ENCODE assay signal across 1 cellular context in the genomic region with DNA sequence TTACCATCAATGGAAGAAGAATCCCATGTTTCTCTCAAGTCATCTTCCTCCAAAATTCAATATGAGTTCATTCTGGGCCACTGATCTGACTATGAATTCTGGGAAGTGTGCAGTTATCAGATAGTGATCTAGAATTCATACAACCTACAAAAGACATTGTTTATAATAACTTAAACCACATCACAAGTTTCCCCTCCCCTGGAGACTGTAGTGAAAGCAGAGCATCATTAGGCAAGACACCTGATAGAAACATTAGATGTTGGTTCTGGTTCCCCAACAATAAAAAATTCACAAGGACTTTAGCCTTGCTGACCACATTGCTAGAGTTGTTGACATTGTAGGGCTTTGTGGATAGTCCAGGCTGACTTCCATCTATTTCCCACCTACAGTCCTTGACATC.
TF ChIP-seq lines count a peak whose summit lies in the region.

No MANE protein-coding gene starts in this region.

TF ChIP-seq in IMR-90, 13 proteins besides CTCF, POLR2A, EP300 and RAD21 (continued from another document):
- TF ChIP-seq SMC3 (IDR thresholded peaks at IDR 0.05; ENCODE audit: low read depth, low read length) (no peak), USF2 (IDR thresholded peaks at IDR 0.05; ENCODE audit: low read depth, low read length) (no peak), MAFK (IDR thresholded peaks at IDR 0.05; ENCODE audit: low read depth, low read length) (no peak), CEBPB (IDR thresholded peaks at IDR 0.05; ENCODE audit: low read depth, low read length) (no peak), FOS (IDR thresholded peaks at IDR 0.05; ENCODE audit: low read depth, low read length) (no peak), NFE2L2 (IDR thresholded peaks at IDR 0.05; ENCODE audit: low read depth, low read length) (no peak), CHD1 (IDR thresholded peaks at IDR 0.05; ENCODE audit: low read depth, low read length) (no peak), BHLHE40 (IDR thresholded peaks at IDR 0.05; ENCODE audit: low read depth, low read length) (no peak), MAZ (IDR thresholded peaks at IDR 0.05; ENCODE audit: borderline replicate concordance, low read depth, low read length) (no peak), RCOR1 (IDR thresholded peaks at IDR 0.05; ENCODE audit: insufficient replicate concordance, low read length) (no peak), RFX5 (IDR thresholded peaks at IDR 0.05; ENCODE audit: low read depth, low read length) (no peak), MXI1 (IDR thresholded peaks at IDR 0.05; ENCODE audit: borderline replicate concordance, low read depth, low read length) (no peak)
